Comparison of ENCODE assay signal across 8 cellular contexts in the genomic region with DNA sequence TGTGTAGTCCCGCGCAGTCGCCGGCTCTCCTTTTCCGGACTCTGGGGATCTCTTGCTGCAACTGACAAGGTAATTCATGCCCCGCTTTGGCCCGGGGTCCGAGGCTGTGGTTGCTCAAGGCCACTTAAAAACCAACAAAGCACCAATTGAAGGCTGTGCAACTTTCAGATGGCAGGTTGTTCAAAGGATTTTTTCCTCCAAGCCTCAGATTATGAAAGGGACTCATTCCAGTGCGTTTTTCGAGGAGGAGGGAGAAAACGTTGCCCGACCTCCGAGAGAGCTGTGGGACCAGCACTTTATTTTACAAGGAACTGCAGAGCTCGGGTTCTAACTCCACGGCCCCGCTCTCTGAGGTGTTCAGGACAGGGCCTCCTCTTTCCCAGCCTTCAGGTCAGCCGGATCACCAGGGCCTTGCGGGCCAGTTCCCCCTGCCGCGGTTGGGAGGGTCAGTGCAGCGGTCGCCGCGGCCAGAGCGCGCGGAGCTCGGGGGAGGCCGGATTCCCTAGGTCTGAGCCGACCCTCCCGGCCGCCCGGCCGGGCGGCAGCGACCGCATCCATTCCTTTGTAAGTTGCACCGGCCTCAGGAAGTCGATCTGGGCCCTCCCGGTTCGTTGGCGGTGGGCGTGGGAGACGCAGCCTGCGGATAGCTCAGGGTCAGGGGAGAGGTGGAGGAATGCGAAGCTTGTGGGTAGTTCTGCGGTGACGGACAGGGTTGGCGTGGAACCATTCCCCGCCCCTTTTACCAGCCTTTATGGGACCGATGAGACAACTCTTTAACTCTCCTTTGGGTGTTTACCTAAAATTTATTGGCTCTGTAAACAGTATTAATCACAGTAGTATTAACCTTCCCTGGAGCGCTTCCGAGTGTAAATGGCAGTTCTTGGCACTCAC. TPM values are rescaled to one million over a fixed set of nuclear protein-coding genes. Genes with fewer than 3 reads are reported as not detected.
A peak's percentile ranks its signal among the peaks of the same experiment; 100 is the strongest.
DNase-seq lines count a peak whose midpoint lies in the region; ATAC-seq, FAIRE-seq and TF ChIP-seq lines count a peak whose summit lies in the region.

No MANE protein-coding gene starts in this region.

- no peaks in the 10 kb centered on the region for H3K9me3 ChIP-seq in A549
- no peaks in the 10 kb centered on the region for H3K9me3 ChIP-seq in ectodermal cell (ENCODE audit: control insufficient read depth, low read length)
- no peaks in the 10 kb centered on the region for H3K9me3 ChIP-seq in subcutaneous abdominal adipose tissue (ENCODE audit: control insufficient read depth in 5 of 5, low read length in 5 of 5)

- TF ChIP-seq RAD21 in A549 (conservative IDR thresholded peaks at IDR 0.05 in 1 of 2, IDR thresholded peaks at IDR 0.05 in 1 of 2), result no peak; a peak in 1 of 5 replicates

- H3K9ac ChIP-seq in subcutaneous abdominal adipose tissue (ENCODE audit: low read length in 5 of 5), result peak overlapping the region; percentile 88 to 92 (median 89)

- peaks cover 5% of the 10 kb centered on the region for H3K27me3 ChIP-seq in ectodermal cell (ENCODE audit: control insufficient read depth, insufficient read depth, low read length, poor library complexity, severe bottlenecking)
- no peaks in the 10 kb centered on the region for H3K27me3 ChIP-seq in subcutaneous abdominal adipose tissue (ENCODE audit: control insufficient read depth in 5 of 5, insufficient read depth in 4 of 5, low read length in 5 of 5)

- TF ChIP-seq EP300 in A549 (IDR thresholded peaks at IDR 0.05), result no peak

- intact Hi-C loops in lower leg skin (cut with DNase I; ENCODE audit: low total_unique reads), result no loop called here

- WGBS in A549 (ENCODE audit: missing lambda C conversion rate), result 3% methylated on average over 16 of the region's 53 CpGs
- WGBS in ectodermal cell, 2 experiments, result 0 to 1% methylated on average over 48 to 53 of the region's 53 CpGs
- WGBS in lower leg skin, 2 donors, result 1 to 2% methylated on average over 51 to 53 of the region's 53 CpGs

- peak; percentile 63 to 81 for DNase-seq in A549 (ENCODE audit: low read depth in 1 of 2, low spot score in 1 of 2)
- DNase-seq in SW 1271 (lab: John Stamatoyannopoulos, UW), result peak; percentile 57 to 83
- DNase-seq in lower leg skin (ENCODE audit: low spot score in 2 of 2), result peak; percentile 58 to 95
- no peak for DNase-seq in activated CD8-positive, alpha-beta memory T cell treated with anti-CD3 and anti-CD28 coated beads, Interleukin-2, amount 50 U/mL, for 4 hours
- DNase-seq in NCI-H526 treated with DMSO at 0.1 percent for 48 hours (lab: John Stamatoyannopoulos, UW), result no peak

- H3K27ac ChIP-seq in A549 (peak overlapping the region; percentile 97 to 98), ectodermal cell (ENCODE audit: insufficient read depth, low read depth, low read length, poor library complexity, severe bottlenecking) (no peak overlapping the region), subcutaneous abdominal adipose tissue (ENCODE audit: low read depth, low read length) (peak overlapping the region; percentile 97)

- no peak for TF ChIP-seq CTCF in A549 (IDR thresholded peaks at IDR 0.05)
- no peak for TF ChIP-seq CTCF in lower leg skin (IDR thresholded peaks at IDR 0.05)

- H3K4me1 ChIP-seq in A549 (peaks cover 13% of the 10 kb centered on the region; the same call in 2 of the 3 replicates), ectodermal cell (ENCODE audit: control insufficient read depth, insufficient read depth, low read length) (peaks cover 7% of the 10 kb centered on the region), subcutaneous abdominal adipose tissue (ENCODE audit: control insufficient read depth in 5 of 5, insufficient read depth in 5 of 5, low read length in 5 of 5) (peaks cover 2 to 31% (median 24%) of the 10 kb centered on the region in 5 donors)

- TF ChIP-seq POLR2A in A549 (IDR thresholded peaks at IDR 0.05; ENCODE audit: low read length) (no peak), lower leg skin (IDR thresholded peaks at IDR 0.05) (no peak)

- no peaks in the 10 kb centered on the region for H3K36me3 ChIP-seq in ectodermal cell (ENCODE audit: control insufficient read depth, insufficient read depth, low read length)
- peaks cover 0 to 3% (median 1%) of the 10 kb centered on the region in 5 donors for H3K36me3 ChIP-seq in subcutaneous abdominal adipose tissue (ENCODE audit: control insufficient read depth in 5 of 5, insufficient read depth in 5 of 5, low read length in 5 of 5)

- ATAC-seq in A549 (peak; percentile 45 to 66), GM19372 (IDR thresholded peaks at IDR 0.05; ENCODE audit: low read depth, unreplicated experiment) (peak; percentile 4)

- POLR2A ChIA-PET in A549 (lab: Yijun Ruan, JAX), result interaction anchor here (1.3 to 2.5 kb wide), 4 partner anchors 22 to 195 kb away, joined by 3 to 17 read pairs (median 12); no protein-coding TSS in a partner anchor

- FAIRE-seq in A549 (lab: Jason Lieb, UNC), result no peak

- peak overlapping the region; percentile 75 for H3K4me2 ChIP-seq in A549

- CTCF ChIA-PET in A549 (lab: Yijun Ruan, JAX), result interaction anchor here (0.8 to 1.6 kb wide), 6 partner anchors 21 to 194 kb away, joined by 3 to 7 read pairs (median 4); no protein-coding TSS in a partner anchor

- H3K4me3 ChIP-seq in A549, result peak overlapping the region; percentile 83
- peak overlapping the region; percentile 66 for H3K4me3 ChIP-seq in ectodermal cell (ENCODE audit: insufficient read depth, low read depth, low read length)
- peak overlapping the region; percentile 69 for H3K4me3 ChIP-seq in lower leg skin (ENCODE audit: low read depth, poor library complexity, severe bottlenecking)
- peak overlapping the region; percentile 89 to 96 (median 90) for H3K4me3 ChIP-seq in subcutaneous abdominal adipose tissue (ENCODE audit: low read depth in 1 of 5, low read length in 5 of 5)

TF ChIP-seq in A549, 52 proteins besides CTCF, POLR2A, EP300 and RAD21:
- TF ChIP-seq HOXB13 (CRISPR knock-in tag; IDR thresholded peaks at IDR 0.05; ENCODE audit: low read depth) (no peak), KDM5A (IDR thresholded peaks at IDR 0.05) (no peak), HOXA7 (CRISPR knock-in tag; IDR thresholded peaks at IDR 0.05) (no peak), ZSCAN20 (CRISPR knock-in tag; IDR thresholded peaks at IDR 0.05) (no peak), FOSB (CRISPR knock-in tag; IDR thresholded peaks at IDR 0.05) (no peak), TP53 (CRISPR knock-in tag; IDR thresholded peaks at IDR 0.05) (no peak), FOSL2 (IDR thresholded peaks at IDR 0.05) (no peak), FOSL2 (CRISPR knock-in tag; IDR thresholded peaks at IDR 0.05) (peak; percentile 43; the same call in 1 of the 2 replicates), NFE2L2 (conservative IDR thresholded peaks at IDR 0.05; ENCODE audit: low read length) (no peak), GATA3 (IDR thresholded peaks at IDR 0.05; ENCODE audit: borderline replicate concordance) (peak; percentile 64; the same call in 1 of the 2 replicates), FOXS1 (CRISPR knock-in tag; IDR thresholded peaks at IDR 0.05) (no peak), POLR2AphosphoS2 (conservative IDR thresholded peaks at IDR 0.05; ENCODE audit: low read length) (no peak), RFX5 (IDR thresholded peaks at IDR 0.05) (no peak), PHF8 (IDR thresholded peaks at IDR 0.05; ENCODE audit: borderline replicate concordance, low read depth) (no peak)
- TF ChIP-seq, protein P1, sequence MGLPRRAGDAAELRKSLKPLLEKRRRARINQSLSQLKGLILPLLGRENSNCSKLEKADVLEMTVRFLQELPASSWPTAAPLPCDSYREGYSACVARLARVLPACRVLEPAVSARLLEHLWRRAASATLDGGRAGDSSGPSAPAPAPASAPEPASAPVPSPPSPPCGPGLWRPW (IDR thresholded peaks at IDR 0.05), result no peak

RNA-seq across cellular contexts. Expression of a gene that starts 1.6 kb away (rescaled TPM):
- polyA plus RNA-seq in A549 (2011; rRNA removed) (20.8 and 30.6 TPM in 2 replicates), A549 (2017; fragmentation: RNase III; extraction: RNeasy Plus Mini Kit Qiagen cat#74134 plus additional on column Dnase treatment) (10.6 to 11.3 TPM (median 11.2 TPM) in 3 replicates)
- 3.5 TPM in 2 replicates for polyA plus RNA-seq in A549 (2012; cell fraction: cytosol; rRNA removed)
- 5.8 and 9.8 TPM in 2 replicates for polyA plus RNA-seq in A549 (2012; cell fraction: nucleus; rRNA removed)
- 34.9 and 37.7 TPM in 2 replicates for polyA minus RNA-seq in A549 (2011; rRNA and poly(A)+ RNA removed)
- 34.3 TPM for polyA plus RNA-seq in ectodermal cell (2013, experiment 1 of 4)
- polyA plus RNA-seq in ectodermal cell (2013, experiment 2 of 4), result 40.0 TPM
- 28.7 TPM for polyA plus RNA-seq in ectodermal cell (2013, experiment 3 of 4)
- 31.6 TPM for polyA plus RNA-seq in ectodermal cell (2013, experiment 4 of 4)
- 100 to 1,000 TPM in 3 of 4 donors, 10 to 100 TPM in 1; 88.7 to 149 (median 132) TPM for total RNA-seq in lower leg skin

Comparison
In these comparisons a context has a peak if more than half of its experiments do, and no peak if none do; other contexts are left out.
1. DNase-seq: peak in A549 (2 of 2), SW 1271 (2 of 2) and lower leg skin (2 of 2); none in activated CD8-positive, alpha-beta memory T cell treated with anti-CD3 and anti-CD28 coated beads, Interleukin-2, amount 50 U/mL, for 4 hours (single experiment) and NCI-H526 treated with DMSO at 0.1 percent for 48 hours (single experiment).
2. Peak in every context shown above with its lines, with median percentiles within 50 percentile points of each other: H3K4me3 ChIP-seq.